ENCODE assay signal across 29 cellular contexts in genomic region chr12:131128556-131128955, GRCh38.
"Had no signal": no experiment of that assay in that cellular context is flagged by ENCODE, and none has a peak within 500 bp of the region (broad histone marks: within the 10 kb centered on the region; RNA-seq: fewer than 3 reads in every experiment).

No MANE protein-coding gene starts in this region.

- H3K9me3 Mint-ChIP-seq: activated naive CD8-positive, alpha-beta T cell treated with anti-CD3 and anti-CD28 coated beads, Interleukin-2, amount 50 U/mL, for 24 hours; activated T-cell treated with anti-CD3 and anti-CD28 coated beads, Interleukin-2, amount 50 U/mL, for 4 hours; brain had no signal

- H3K27me3 ChIP-seq: SJCRH30 had no signal

- ATAC-seq: activated CD8-positive, alpha-beta T cell treated with anti-CD3 and anti-CD28 coated beads, Interleukin-2, amount 10 ng/mL, durations not matched to agents 7 days and 5 days; activated naive CD8-positive, alpha-beta T cell treated with anti-CD3 and anti-CD28 coated beads, Interleukin-2, amount 50 U/mL, for 24 hours; activated T-cell treated with anti-CD3 and anti-CD28 coated beads, Interleukin-2, amount 50 U/mL, for 4 hours; K562 had no signal

- H3K36me3 ChIP-seq: SJCRH30, WERI-Rb-1 had no signal

- H3K9me3 ChIP-seq: SJCRH30 had no signal

- H3K36me3 Mint-ChIP-seq: activated naive CD4-positive, alpha-beta T cell treated with anti-CD3 and anti-CD28 coated beads, Interleukin-2, amount 10 ng/mL, durations not matched to agents 7 days and 5 days; activated naive CD8-positive, alpha-beta T cell; brain had no signal

- DNase-seq: activated CD4-positive, alpha-beta T cell treated with anti-CD3 and anti-CD28 coated beads for 48 hours; activated CD4-positive, CD25-positive, alpha-beta regulatory T cell; activated CD8-positive, alpha-beta memory T cell treated with anti-CD3 and anti-CD28 coated beads, Interleukin-2, amount 50 U/mL, for 4 hours; activated CD8-positive, alpha-beta T cell treated with anti-CD3 and anti-CD28 coated beads, Interleukin-2, amount 10 ng/mL, durations not matched to agents 7 days and 5 days; activated effector memory CD4-positive, alpha-beta T cell treated with Interleukin-2 at 50 U/mL for 16 hours; activated naive CD4-positive, alpha-beta T cell treated with anti-CD3 and anti-CD28 coated beads, Interleukin-2, amount 10 ng/mL, durations not matched to agents 7 days and 5 days; activated naive CD8-positive, alpha-beta T cell treated with anti-CD3 and anti-CD28 coated beads, Interleukin-2, amount 50 U/mL, for 24 hours; activated T-cell treated with anti-CD3 and anti-CD28 coated beads for 4 hours; activated T-cell treated with anti-CD3 and anti-CD28 coated beads, Interleukin-2, amount 50 U/mL, for 4 hours; anterior cingulate cortex; NCI-H1092 treated with DMSO at 0.1 percent for 48 hours; NCI-H1417; NCI-H146; NCI-H187; NCI-H2029 treated with DMSO at 0.1 percent for 48 hours; NCI-H2107; NCI-H2171; NCI-H510A; NCI-H526; NCI-H748 treated with DMSO at 0.1 percent for 48 hours; NK-92 treated with Interleukin-12 subunit alpha and Interleukin-12 subunit beta, amount 100 ng/mL, for 24 hours; Right ventricle myocardium superior; SJCRH30; T1000; WERI-Rb-1 had no signal

- H3K27ac ChIP-seq: SJCRH30, SK-N-MC, WERI-Rb-1 had no signal

- H3K4me1 Mint-ChIP-seq: activated naive CD4-positive, alpha-beta T cell treated with anti-CD3 and anti-CD28 coated beads, Interleukin-2, amount 10 ng/mL, durations not matched to agents 7 days and 5 days had no signal

- H3K27ac Mint-ChIP-seq: activated CD8-positive, alpha-beta T cell treated with anti-CD3 and anti-CD28 coated beads, Interleukin-2, amount 10 ng/mL, durations not matched to agents 7 days and 5 days; activated naive CD4-positive, alpha-beta T cell treated with anti-CD3 and anti-CD28 coated beads, Interleukin-2, amount 10 ng/mL, durations not matched to agents 7 days and 5 days; activated naive CD8-positive, alpha-beta T cell; activated naive CD8-positive, alpha-beta T cell treated with anti-CD3 and anti-CD28 coated beads, Interleukin-2, amount 50 U/mL, for 24 hours had no signal

- H3K4me3 Mint-ChIP-seq: activated CD8-positive, alpha-beta T cell treated with anti-CD3 and anti-CD28 coated beads, Interleukin-2, amount 10 ng/mL, durations not matched to agents 7 days and 5 days; activated naive CD4-positive, alpha-beta T cell treated with anti-CD3 and anti-CD28 coated beads, Interleukin-2, amount 10 ng/mL, durations not matched to agents 7 days and 5 days; activated naive CD8-positive, alpha-beta T cell; activated naive CD8-positive, alpha-beta T cell treated with anti-CD3 and anti-CD28 coated beads, Interleukin-2, amount 50 U/mL, for 24 hours; activated T-cell treated with anti-CD3 and anti-CD28 coated beads, Interleukin-2, amount 50 U/mL, for 4 hours; brain had no signal

- H3K27me3 Mint-ChIP-seq: activated naive CD8-positive, alpha-beta T cell; activated naive CD8-positive, alpha-beta T cell treated with anti-CD3 and anti-CD28 coated beads, Interleukin-2, amount 50 U/mL, for 24 hours had no signal

- H3K4me3 ChIP-seq: K562, SJCRH30, SK-N-MC had no signal
